In the genomic region with DNA sequence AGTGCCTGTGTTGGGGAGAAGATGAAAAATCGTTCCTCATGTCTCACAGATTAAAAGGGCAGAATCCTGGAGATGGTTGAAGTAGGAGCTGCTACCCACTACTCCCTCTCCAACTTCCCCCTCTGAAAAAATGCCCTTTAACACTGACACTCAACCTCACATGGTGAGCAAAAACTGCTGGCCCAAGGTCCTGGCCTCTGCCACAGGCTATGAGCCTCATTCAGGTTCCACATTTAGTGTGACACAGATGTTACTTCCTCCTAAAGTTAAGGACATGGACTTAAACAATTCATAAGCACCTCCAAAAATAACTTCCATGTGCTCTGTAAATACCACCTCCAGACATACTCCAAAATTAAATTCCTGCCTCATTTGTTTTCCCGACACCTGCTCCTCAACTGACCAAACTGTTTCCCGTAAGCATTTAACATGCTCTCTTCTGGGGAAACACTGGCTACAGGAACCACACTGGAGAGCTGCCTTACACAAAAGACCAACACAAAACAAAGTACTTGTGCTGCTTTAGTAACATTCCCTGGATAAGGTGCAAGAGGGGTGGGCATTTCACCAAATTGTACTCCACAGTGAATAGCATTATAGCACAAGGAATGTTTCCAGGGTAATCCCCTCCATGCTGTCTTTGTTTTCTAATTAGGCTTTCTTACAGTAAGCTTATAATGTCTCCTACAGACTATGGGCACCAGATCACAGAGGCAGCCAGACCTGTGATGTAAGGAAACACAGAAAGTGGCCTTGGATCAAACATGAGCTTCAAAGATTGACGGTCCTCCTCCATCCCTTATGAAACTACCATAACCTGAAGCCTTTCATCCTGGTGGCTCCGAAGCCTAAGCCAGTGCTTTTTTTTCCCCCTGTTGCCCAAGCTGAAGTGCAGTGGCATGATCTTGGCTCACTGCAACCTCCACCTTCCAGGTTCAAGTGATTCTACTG, we compare ENCODE assay signal across 11 cellular contexts. TPM values are rescaled to one million over a fixed set of nuclear protein-coding genes. Genes with fewer than 3 reads are reported as not detected.
DNase-seq lines count a peak whose midpoint lies in the region; ATAC-seq, FAIRE-seq and TF ChIP-seq lines count a peak whose summit lies in the region.
"Had no signal": no experiment of that assay in that cellular context is flagged by ENCODE, and none has a peak within 500 bp of the region (broad histone marks: within the 10 kb centered on the region; RNA-seq: fewer than 3 reads in every experiment).

No MANE protein-coding gene starts in this region.

- no peaks in the 10 kb centered on the region for H3K36me3 ChIP-seq in HepG2 (replicated peaks in 1 of 2; ENCODE audit: control insufficient read depth in 1 of 2, insufficient read depth in 2 of 2, low read length in 2 of 2)
- H3K36me3 ChIP-seq in right lobe of liver = no peaks in the 10 kb centered on the region
- no peaks in the 10 kb centered on the region for H3K36me3 ChIP-seq in left ventricle myocardium inferior
- H3K36me3 ChIP-seq: BLaER1 treated with 17β-estradiol and CSF1 and Interleukin-3, amounts not matched to agents 10 nM and 100 nM; heart left ventricle had no signal

- no peak for TF ChIP-seq RAD21 in HepG2 (CRISPR knock-in tag; IDR thresholded peaks at IDR 0.05)

- FAIRE-seq in HepG2 (lab: Jason Lieb, UNC) = no peak

- DNase-seq in HepG2 (ENCODE audit: low spot score) (peak; percentile 36), right lobe of liver (no peak), NOMO-1 treated with DMSO at 0.1 percent for 48 hours (lab: John Stamatoyannopoulos, UW; ENCODE audit: unreplicated experiment) (peak; percentile 69), left ventricle myocardium inferior (no peak), left lobe of liver (ENCODE audit: low spot score) (no peak)
- no peak for DNase-seq in activated naive CD4-positive, alpha-beta T cell treated with anti-CD3 and anti-CD28 coated beads, Interleukin-2, amount 10 ng/mL, durations not matched to agents 7 days and 5 days
- DNase-seq: heart left ventricle; stimulated activated CD4-positive, alpha-beta T cell treated with anti-CD3 and anti-CD28 coated beads, Interleukin-4, amount 100 ng/mL, for 4 hours had no signal

- no peak overlapping the region for H3K27ac Mint-ChIP-seq in activated naive CD4-positive, alpha-beta T cell treated with anti-CD3 and anti-CD28 coated beads, Interleukin-2, amount 10 ng/mL, durations not matched to agents 7 days and 5 days

- TF ChIP-seq CTCF in HepG2 (CRISPR knock-in tag; IDR thresholded peaks at IDR 0.05) (no peak), right lobe of liver (IDR thresholded peaks at IDR 0.05) (no peak), left ventricle myocardium inferior (IDR thresholded peaks at IDR 0.05; ENCODE audit: borderline replicate concordance) (no peak)

- in situ Hi-C loops in HepG2 (cut with HindIII; ENCODE audit: extremely low pct_ligation_motif_present, low pct_unique_long_range_greater_than_20kb) = no loop called here

- 77% methylated on average over 5 of the region's 5 CpGs for WGBS in HepG2 (ENCODE audit: low lambda C conversion rate)
- WGBS in right lobe of liver (ENCODE audit: insufficient coverage, low coverage, low lambda C conversion rate, missing lambda C conversion rate) = 67% methylated on average over 4 of the region's 5 CpGs

- POLR2A ChIA-PET in HepG2 (lab: Yijun Ruan, JAX) = interaction anchor here (1.0 to 2.1 kb wide), 3 partner anchors 13 to 57 kb away, joined by 3 to 9 read pairs (median 4); partner anchors contain the start of gene PHLDA1

- H3K4me3 ChIP-seq in HepG2 (replicated peaks in 1 of 3; ENCODE audit: insufficient read depth in 1 of 3, low read depth in 2 of 3, low read length in 3 of 3) (no peak overlapping the region), right lobe of liver (no peak overlapping the region), left ventricle myocardium inferior (no peak overlapping the region)
- H3K4me3 ChIP-seq: BLaER1 treated with 17β-estradiol and CSF1 and Interleukin-3, amounts not matched to agents 10 nM and 100 nM; heart left ventricle had no signal

- H3K27me3 Mint-ChIP-seq in activated naive CD4-positive, alpha-beta T cell treated with anti-CD3 and anti-CD28 coated beads, Interleukin-2, amount 10 ng/mL, durations not matched to agents 7 days and 5 days = peaks cover 8% of the 10 kb centered on the region

- H3K36me3 Mint-ChIP-seq in activated naive CD4-positive, alpha-beta T cell treated with anti-CD3 and anti-CD28 coated beads, Interleukin-2, amount 10 ng/mL, durations not matched to agents 7 days and 5 days = no peaks in the 10 kb centered on the region

- TF ChIP-seq EP300 in HepG2 (IDR thresholded peaks at IDR 0.05; ENCODE audit: low read depth in 2 of 2, low read length in 2 of 2) = no peak
- no peak for TF ChIP-seq EP300 in HepG2 (CRISPR knock-in tag; IDR thresholded peaks at IDR 0.05; ENCODE audit: borderline replicate concordance)

- peak overlapping the region; percentile 33 for H3K27ac ChIP-seq in HepG2 (ENCODE audit: extremely low read length, insufficient read depth, low read length)
- H3K27ac ChIP-seq in right lobe of liver = no peak overlapping the region
- peak overlapping the region; percentile 4 for H3K27ac ChIP-seq in left ventricle myocardium inferior (replicated peaks)

- H3K4me2 ChIP-seq in HepG2 (ENCODE audit: low read depth, low read length) = no peak overlapping the region

- no TSS peak for BruUV-seq in HepG2 (replicated peaks; lab: Mats Ljungman, UMichigan)

- CTCF ChIA-PET in HepG2 (lab: Yijun Ruan, JAX; ENCODE audit: low intra/inter-chr PET ratio, low total read pairs) = no interaction called here
- CTCF ChIA-PET in activated naive CD4-positive, alpha-beta T cell treated with anti-CD3 and anti-CD28 coated beads, Interleukin-2, amount 10 ng/mL, durations not matched to agents 7 days and 5 days (lab: Charles Lee) = no interaction called here

- ATAC-seq in HepG2 (no peak), right lobe of liver (no peak), left lobe of liver (no peak), HG02798 (IDR thresholded peaks at IDR 0.05; ENCODE audit: poor library complexity, unreplicated experiment) (no peak), GM21619 (IDR thresholded peaks at IDR 0.05; ENCODE audit: unreplicated experiment) (no peak)

- no peak for TF ChIP-seq POLR2A in HepG2 (IDR thresholded peaks at IDR 0.05; ENCODE audit: insufficient read depth in 1 of 2, low read depth in 2 of 2, low read length in 2 of 2)
- TF ChIP-seq POLR2A in right lobe of liver (IDR thresholded peaks at IDR 0.05) = no peak

- intact Hi-C loops in HepG2 (cut with micrococcal nuclease; ENCODE audit: unreplicated experiment) = no loop called here
- intact Hi-C loops in right lobe of liver (cut with DNase I) = no loop called here
- intact Hi-C loops in left ventricle myocardium inferior (cut with micrococcal nuclease) = no loop called here

- H3K9ac ChIP-seq in HepG2 (ENCODE audit: insufficient read depth, low read depth, low read length) = peak overlapping the region; percentile 11; the same call in 1 of the 2 replicates

- H3K79me2 ChIP-seq in HepG2 (ENCODE audit: insufficient read depth, low read length) = no peaks in the 10 kb centered on the region

- H2AFZ ChIP-seq in HepG2 (ENCODE audit: low read length) = peak overlapping the region; percentile 20

- no peaks in the 10 kb centered on the region for H3K9me3 ChIP-seq in HepG2 (ENCODE audit: low read length)
- H3K9me3 ChIP-seq in right lobe of liver = no peaks in the 10 kb centered on the region
- H3K9me3 ChIP-seq in left ventricle myocardium inferior (replicated peaks) = no peaks in the 10 kb centered on the region
- H3K9me3 ChIP-seq: BLaER1 treated with 17β-estradiol and CSF1 and Interleukin-3, amounts not matched to agents 10 nM and 100 nM; heart left ventricle had no signal

- no peaks in the 10 kb centered on the region for H3K27me3 ChIP-seq in HepG2 (ENCODE audit: control insufficient read depth in 1 of 2, insufficient read depth in 2 of 2, low read length in 2 of 2)
- no peaks in the 10 kb centered on the region for H3K27me3 ChIP-seq in right lobe of liver
- H3K27me3 ChIP-seq in left ventricle myocardium inferior (ENCODE audit: low read depth) = no peaks in the 10 kb centered on the region
- H3K27me3 ChIP-seq: BLaER1 treated with 17β-estradiol and CSF1 and Interleukin-3, amounts not matched to agents 10 nM and 100 nM; heart left ventricle had no signal

- H3K4me1 ChIP-seq in HepG2 (ENCODE audit: insufficient read depth, low read length) = peaks cover 70% of the 10 kb centered on the region
- H3K4me1 ChIP-seq in right lobe of liver = peaks cover 0 to 31% (median 12%) of the 10 kb centered on the region in 4 donors
- H3K4me1 ChIP-seq in left ventricle myocardium inferior = peaks cover 31% of the 10 kb centered on the region

- no peak overlapping the region for H3K4me3 Mint-ChIP-seq in activated naive CD4-positive, alpha-beta T cell treated with anti-CD3 and anti-CD28 coated beads, Interleukin-2, amount 10 ng/mL, durations not matched to agents 7 days and 5 days

- H4K20me1 ChIP-seq in HepG2 (ENCODE audit: insufficient read depth, low read length) = no peaks in the 10 kb centered on the region
- H4K20me1 ChIP-seq: BLaER1 treated with 17β-estradiol and CSF1 and Interleukin-3, amounts not matched to agents 10 nM and 100 nM had no signal

- peaks cover 34% of the 10 kb centered on the region for H3K4me1 Mint-ChIP-seq in activated naive CD4-positive, alpha-beta T cell treated with anti-CD3 and anti-CD28 coated beads, Interleukin-2, amount 10 ng/mL, durations not matched to agents 7 days and 5 days

- no peaks in the 10 kb centered on the region for H3K9me3 Mint-ChIP-seq in activated naive CD4-positive, alpha-beta T cell treated with anti-CD3 and anti-CD28 coated beads, Interleukin-2, amount 10 ng/mL, durations not matched to agents 7 days and 5 days

RNA-seq across cellular contexts. Expression of gene PHLDA1, which starts 57.0 kb away (rescaled TPM):
- total RNA-seq in HepG2 (2016; rRNA removed; fragmentation: Illumina TruSeq; extraction: Trizol) (41.0 and 42.6 TPM in 2 replicates), right lobe of liver (10 to 100 TPM in 4 of 6 experiments, 1 to 10 TPM in 2; 1.7 to 22.4 (median 14.3) TPM), left ventricle myocardium inferior (22.8 TPM), left lobe of liver (2.2 TPM)
- total RNA-seq in HepG2 (2016; cell fraction: cytosol; rRNA removed; fragmentation: Illumina TruSeq; extraction: Trizol; ENCODE audit: low read depth) = 17.8 and 19.6 TPM in 2 replicates
- total RNA-seq in HepG2 (2016; cell fraction: insoluble cytoplasmic fraction; rRNA removed; fragmentation: Illumina TruSeq; extraction: Trizol) = 40.7 and 41.0 TPM in 2 replicates
- total RNA-seq in HepG2 (2016; cell fraction: membrane; rRNA removed; fragmentation: Illumina TruSeq; extraction: Trizol) = 46.7 and 48.5 TPM in 2 replicates
- 48.4 and 49.5 TPM in 2 replicates for total RNA-seq in HepG2 (2016; cell fraction: nucleus; rRNA removed; fragmentation: Illumina TruSeq; extraction: Trizol)
- polyA plus RNA-seq in HepG2 (2011; rRNA removed) = 30.5 and 33.8 TPM in 2 replicates
- polyA plus RNA-seq in HepG2 (2011; cell fraction: cytosol; rRNA removed) = 25.4 and 27.1 TPM in 2 replicates
- 24.3 and 25.8 TPM in 2 replicates for polyA plus RNA-seq in HepG2 (2011; cell fraction: nucleus; rRNA removed)
- 19.1 and 25.3 TPM in 2 replicates for polyA plus RNA-seq in HepG2 (2012)
- 10.9 and 15.0 TPM in 2 replicates for polyA plus RNA-seq in HepG2 (2016; cell fraction: cytosol; fragmentation: Illumina TruSeq; extraction: Trizol; ENCODE audit: low read depth)
- polyA plus RNA-seq in HepG2 (2016; cell fraction: insoluble cytoplasmic fraction; fragmentation: Illumina TruSeq; extraction: Trizol; ENCODE audit: low read depth) = 61.4 and 62.2 TPM in 2 replicates
- 29.1 and 33.4 TPM in 2 replicates for polyA plus RNA-seq in HepG2 (2016; cell fraction: membrane; fragmentation: Illumina TruSeq; extraction: Trizol; ENCODE audit: low read depth)
- 87.7 and 87.9 TPM in 2 replicates for polyA plus RNA-seq in HepG2 (2016; cell fraction: nucleus; fragmentation: Illumina TruSeq; extraction: Trizol; ENCODE audit: insufficient read depth, low read depth)
- 3.0 and 40.9 TPM in 2 replicates for polyA minus RNA-seq in HepG2 (2011; rRNA and poly(A)+ RNA removed; ENCODE audit: low replicate concordance)
- 43.4 and 48.0 TPM in 2 replicates for polyA minus RNA-seq in HepG2 (2011; cell fraction: cytosol; rRNA and poly(A)+ RNA removed)
- 53.5 and 53.8 TPM in 2 replicates for polyA minus RNA-seq in HepG2 (2011; cell fraction: nucleus; rRNA and poly(A)+ RNA removed)

Comparison
In these comparisons a context has a peak if more than half of its experiments do, and no peak if none do; other contexts are left out.
1. DNase-seq: peak in HepG2 (single experiment) and NOMO-1 treated with DMSO at 0.1 percent for 48 hours (single experiment); none in right lobe of liver (0 of 3), left ventricle myocardium inferior (single experiment), left lobe of liver (single experiment) and activated naive CD4-positive, alpha-beta T cell treated with anti-CD3 and anti-CD28 coated beads, Interleukin-2, amount 10 ng/mL, durations not matched to agents 7 days and 5 days (single experiment).
2. H3K27ac ChIP-seq: peak in HepG2 (single experiment) and left ventricle myocardium inferior (single experiment); none in right lobe of liver (0 of 3).